ENCODE assay signal across 9 cellular contexts in the genomic region with DNA sequence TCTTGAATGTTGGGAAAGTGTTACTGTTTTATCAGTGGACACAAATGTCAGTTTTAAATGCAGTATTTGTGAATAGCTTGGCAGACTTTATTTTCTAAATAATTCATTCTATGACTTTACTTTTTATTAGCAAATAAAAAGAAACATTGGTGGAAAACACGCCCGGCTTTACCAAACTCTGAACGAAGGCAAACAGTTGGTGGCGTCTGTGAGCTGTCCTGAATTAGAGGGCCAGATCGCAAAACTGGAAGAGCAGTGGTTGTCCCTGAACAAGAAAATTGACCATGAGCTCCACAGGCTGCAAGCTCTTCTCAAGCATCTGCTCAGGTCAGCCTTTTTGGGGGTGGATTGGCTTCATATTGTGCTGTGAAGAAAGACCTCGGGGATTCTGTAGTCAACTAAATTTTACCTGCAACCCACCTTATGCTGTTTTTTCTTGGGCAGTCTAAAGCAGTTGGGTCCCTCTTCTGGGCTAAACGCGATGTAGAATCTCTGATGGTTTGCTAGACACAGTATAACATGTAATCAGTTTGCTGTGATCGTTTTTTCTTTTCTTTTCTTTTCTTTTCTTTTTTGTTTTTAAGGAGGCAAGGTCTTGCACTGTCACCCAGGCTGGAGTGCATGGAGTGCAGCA.
DNase-seq lines count a peak whose midpoint lies in the region; ATAC-seq and TF ChIP-seq lines count a peak whose summit lies in the region.
"Had no signal": no experiment of that assay in that cellular context is flagged by ENCODE, and none has a peak within 500 bp of the region (broad histone marks: within the 10 kb centered on the region; RNA-seq: fewer than 3 reads in every experiment).

No MANE protein-coding gene starts in this region.

- no peaks in the 10 kb centered on the region for H3K9me3 ChIP-seq in Caco-2

- H3K36me3 Mint-ChIP-seq in Caco-2 (ENCODE audit: insufficient read depth, unreplicated experiment) (no peaks in the 10 kb centered on the region), GM23338 (ENCODE audit: low read depth) (peaks cover 26% of the 10 kb centered on the region)

- H3K27ac Mint-ChIP-seq in Caco-2 (ENCODE audit: unreplicated experiment) (no peak overlapping the region), GM23338 (no peak overlapping the region)

- ATAC-seq in GM23338 = peak; percentile 42; the same call in 1 of the 3 replicates
- ATAC-seq in HG03139 (IDR thresholded peaks at IDR 0.05; ENCODE audit: unreplicated experiment) = no peak
- ATAC-seq in GM19023 (IDR thresholded peaks at IDR 0.05; ENCODE audit: unreplicated experiment) = no peak
- ATAC-seq in GM18867 (IDR thresholded peaks at IDR 0.05; ENCODE audit: unreplicated experiment) = no peak

- no peak overlapping the region for H3K27ac ChIP-seq in GM23338 (ENCODE audit: low read depth)

- H3F3A ChIP-seq in GM23338 (replicated peaks; ENCODE audit: low read depth) = no peaks in the 10 kb centered on the region

- TF ChIP-seq CTCF in Caco-2 (IDR thresholded peaks at IDR 0.05; ENCODE audit: insufficient read depth in 1 of 2, low read depth in 1 of 2, low read length in 1 of 2, severe bottlenecking in 1 of 2, unreplicated experiment in 1 of 2) (peak; percentile 21 to 32), GM23338 (conservative IDR thresholded peaks at IDR 0.05; ENCODE audit: low read depth in 2 of 2) (peak; percentile 40 to 74), WI38 (IDR thresholded peaks at IDR 0.05; ENCODE audit: low read depth, low read length) (peak; percentile 18; the same call in 1 of the 2 replicates)

- CTCF ChIA-PET in Caco-2 (lab: Charles Lee) = interaction anchor here (0.6 to 1.7 kb wide), 5 partner anchors 26 to 166 kb away, joined by 3 to 27 read pairs (median 7); partner anchors contain the start of gene ESR2

- no peaks in the 10 kb centered on the region for H4K20me1 ChIP-seq in GM23338 (replicated peaks; ENCODE audit: insufficient read depth)

- H3K9me3 Mint-ChIP-seq in Caco-2 (ENCODE audit: unreplicated experiment) = no peaks in the 10 kb centered on the region
- no peaks in the 10 kb centered on the region for H3K9me3 Mint-ChIP-seq in GM23338

- BruUV-seq in Caco-2 (replicated peaks; lab: Mats Ljungman, UMichigan) = no TSS peak

- DNase-seq in Caco-2 (peak in 1 of 2 experiments; percentile 24), GM23338 (ENCODE audit: low spot score) (peak; percentile 40), iPS-NIHi7 (ENCODE audit: extremely low spot score) (peak; percentile 21), CD1c-positive myeloid dendritic cell (ENCODE audit: extremely low spot score) (no peak)
- DNase-seq: NCI-H1930 had no signal

- no peaks in the 10 kb centered on the region for H3K79me2 ChIP-seq in GM23338 (replicated peaks; ENCODE audit: insufficient read depth)

- H3K4me3 ChIP-seq in Caco-2 (ENCODE audit: low read depth, low read length) (no peak overlapping the region), GM23338 (no peak overlapping the region), WI38 (ENCODE audit: low read depth, low read length) (no peak overlapping the region)

- POLR2A ChIA-PET in Caco-2 (lab: Charles Lee) = interaction anchor here (0.6 kb wide), 1 partner anchor 370 kb away, joined by 3 read pairs; no protein-coding TSS in a partner anchor

- H3K27me3 ChIP-seq in Caco-2 (replicated peaks; ENCODE audit: control insufficient read depth, insufficient read depth, low read length) (no peaks in the 10 kb centered on the region), GM23338 (ENCODE audit: insufficient read depth) (no peaks in the 10 kb centered on the region)

- no peaks in the 10 kb centered on the region for H3K27me3 Mint-ChIP-seq in Caco-2 (ENCODE audit: insufficient read depth, unreplicated experiment)
- peaks cover 4% of the 10 kb centered on the region for H3K27me3 Mint-ChIP-seq in GM23338 (ENCODE audit: insufficient read depth, low read depth, poor library complexity)

- H3K36me3 ChIP-seq in Caco-2 (ENCODE audit: control insufficient read depth, insufficient read depth, low read length) = no peaks in the 10 kb centered on the region
- peaks cover 23% of the 10 kb centered on the region; the same call in 1 of the 2 replicates for H3K36me3 ChIP-seq in GM23338 (ENCODE audit: insufficient read depth)

- no peak overlapping the region for H2AFZ ChIP-seq in GM23338

- no peak overlapping the region for H3K4me2 ChIP-seq in GM23338

- no peaks in the 10 kb centered on the region for H3K4me1 ChIP-seq in Caco-2
- H3K4me1 ChIP-seq in GM23338 (ENCODE audit: insufficient read depth) = no peaks in the 10 kb centered on the region

- no peaks in the 10 kb centered on the region for H3K4me1 Mint-ChIP-seq in Caco-2 (ENCODE audit: low read depth, unreplicated experiment)
- H3K4me1 Mint-ChIP-seq in GM23338 = no peaks in the 10 kb centered on the region

- H3K9me2 ChIP-seq in GM23338 (ENCODE audit: insufficient read depth) = no peaks in the 10 kb centered on the region

- intact Hi-C loops in Caco-2 (cut with micrococcal nuclease; ENCODE audit: unreplicated experiment) = loop anchor here (2.0 kb wide), 1 partner anchor 157 kb away; the partner anchor contains the start of gene ESR2

- no peak overlapping the region for H3K4me3 Mint-ChIP-seq in Caco-2 (ENCODE audit: unreplicated experiment)
- H3K4me3 Mint-ChIP-seq in GM23338 = no peak overlapping the region

TF ChIP-seq in GM23338, 12 proteins besides CTCF, POLR2A, EP300 and RAD21:
- TF ChIP-seq JUNB (IDR thresholded peaks at IDR 0.05; ENCODE audit: unreplicated experiment) = no peak
